8 cellular contexts compared by ENCODE assay signal in genomic region chr9:111483419-111483861, GRCh38. TPM values are rescaled to one million over a fixed set of nuclear protein-coding genes. Genes with fewer than 3 reads are reported as not detected.
DNase-seq lines count a peak whose midpoint lies in the region; ATAC-seq and TF ChIP-seq lines count a peak whose summit lies in the region.

No MANE protein-coding gene starts in this region.

- ATAC-seq in HG02610 (IDR thresholded peaks at IDR 0.05; ENCODE audit: unreplicated experiment), result peak; percentile 34
- ATAC-seq in left ventricle myocardium superior, result peak; percentile 1

- no peak for TF ChIP-seq CTCF in spleen (IDR thresholded peaks at IDR 0.05 in 8 of 11, conservative IDR thresholded peaks at IDR 0.05 in 3 of 11)

- H3K27ac ChIP-seq in spleen, result peak overlapping the region; percentile 95 to 99 (median 96)

- TF ChIP-seq POLR2A in spleen (IDR thresholded peaks at IDR 0.05), result no peak

- peak; percentile 17 to 27 for DNase-seq in activated CD8-positive, alpha-beta memory T cell treated with anti-CD3 and anti-CD28 coated beads for 4 hours (ENCODE audit: low read depth in 2 of 2)
- no peak for DNase-seq in activated CD8-positive, alpha-beta memory T cell treated with anti-CD3 and anti-CD28 coated beads for 24 hours
- DNase-seq in NCI-H2227 treated with DMSO at 0.1 percent for 48 hours (lab: John Stamatoyannopoulos, UW), result peak; percentile 9
- peak; percentile 36 for DNase-seq in activated gamma-delta T cell treated with Interleukin-2 at 50 U/mL for 16 hours
- peak; percentile 67 for DNase-seq in left ventricle myocardium superior
- DNase-seq in spleen, result no peak
- DNase-seq in NCI-H446 treated with DMSO at 0.1 percent for 48 hours (lab: John Stamatoyannopoulos, UW), result no peak

- intact Hi-C loops in left ventricle myocardium superior (cut with micrococcal nuclease), result no loop called here
- intact Hi-C loops in spleen (cut with DNase I; ENCODE audit: low total_unique reads), result loop anchor here (10.0 kb wide), 1 partner anchor 151 kb away; the partner anchor contains the start of gene DNAJC25

- H3K36me3 ChIP-seq in spleen, result no peaks in the 10 kb centered on the region

- no peaks in the 10 kb centered on the region for H3K27me3 ChIP-seq in spleen (replicated peaks in 1 of 7)

- no peaks in the 10 kb centered on the region for H3K9me3 ChIP-seq in spleen

- WGBS in spleen, 5 donors, result 0 to 2% (median 0%) methylated on average over 31 to 81 of the region's 81 CpGs

- peaks cover 10 to 48% (median 23%) of the 10 kb centered on the region in 6 donors for H3K4me1 ChIP-seq in spleen

- peak overlapping the region in 7 of 8 donors; percentile 80 to 95 (median 91) for H3K4me3 ChIP-seq in spleen

RNA-seq across cellular contexts. Expression of gene ECPAS, which starts 0.7 kb away (rescaled TPM):
- total RNA-seq in left ventricle myocardium superior, result 120 TPM
- total RNA-seq in spleen, result 10 to 100 TPM; 53.2 to 71.2 (median 59.1) TPM
- polyA plus RNA-seq in spleen, result 10 to 100 TPM in 1 of 3 donors, 1 to 10 TPM in 2; 7.5 to 11.9 (median 8.6) TPM

RNA-seq across cellular contexts. Expression of gene ZNF483, which starts 41.5 kb away (rescaled TPM):
- total RNA-seq in left ventricle myocardium superior (4.9 TPM), spleen (10 to 100 TPM in 3 of 7 donors, 1 to 10 TPM in 4; 6.3 to 13.7 (median 9.0) TPM)
- under 1 TPM; 0.14 to 0.63 (median 0.42) TPM for polyA plus RNA-seq in spleen

Comparison
In these comparisons a context has a peak if more than half of its experiments do, and no peak if none do; other contexts are left out.
1. DNase-seq: peak in activated CD8-positive, alpha-beta memory T cell treated with anti-CD3 and anti-CD28 coated beads for 4 hours (2 of 2), NCI-H2227 treated with DMSO at 0.1 percent for 48 hours (single experiment), activated gamma-delta T cell treated with Interleukin-2 at 50 U/mL for 16 hours (single experiment) and left ventricle myocardium superior (single experiment); none in activated CD8-positive, alpha-beta memory T cell treated with anti-CD3 and anti-CD28 coated beads for 24 hours (single experiment), spleen (single experiment) and NCI-H446 treated with DMSO at 0.1 percent for 48 hours (single experiment).